Comparison of ENCODE assay signal across 10 cellular contexts in the genomic region with DNA sequence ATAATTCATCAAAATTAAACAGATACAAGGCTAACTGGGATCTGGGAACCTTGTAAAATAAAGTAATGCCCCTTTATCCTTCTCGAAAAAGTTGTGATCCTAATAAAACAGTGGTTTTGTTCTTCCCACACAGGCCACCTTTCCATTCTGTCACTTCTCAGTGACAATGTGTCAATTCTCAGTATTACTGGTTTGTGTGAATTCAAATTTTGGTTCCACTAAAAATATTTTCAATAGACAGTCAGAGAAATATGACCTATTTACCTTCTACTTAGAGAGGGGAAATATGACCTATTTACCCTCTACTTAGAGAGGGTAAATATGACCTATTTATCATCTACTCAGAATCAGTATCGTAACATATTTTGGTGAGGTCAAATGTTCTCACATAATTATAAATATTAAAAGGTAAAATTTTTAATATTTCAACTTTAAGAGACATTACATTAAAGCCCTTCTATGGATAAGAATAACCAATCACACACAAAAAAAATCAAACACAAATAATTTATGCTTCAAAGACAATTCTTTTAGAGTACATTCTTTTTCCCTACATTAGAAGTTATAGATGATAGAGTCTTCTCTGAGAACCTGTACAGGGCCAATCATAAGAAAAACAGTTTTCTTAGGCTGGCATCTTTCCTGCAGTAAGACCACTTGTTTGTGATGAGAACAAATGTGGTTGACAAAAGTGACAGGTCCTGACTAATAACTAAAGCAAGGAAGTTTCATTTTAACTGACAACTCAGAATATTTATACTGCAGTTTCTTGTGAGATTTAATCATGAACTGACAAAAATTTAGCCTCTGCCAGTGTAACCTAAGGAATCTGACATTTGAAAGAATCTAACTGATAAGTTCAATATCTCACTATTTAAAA.
DNase-seq lines count a peak whose midpoint lies in the region; ATAC-seq and TF ChIP-seq lines count a peak whose summit lies in the region.
"Had no signal": no experiment of that assay in that cellular context is flagged by ENCODE, and none has a peak within 500 bp of the region (broad histone marks: within the 10 kb centered on the region; RNA-seq: fewer than 3 reads in every experiment).

No MANE protein-coding gene starts in this region.

- DNase-seq in Caco-2 (no peak), dorsolateral prefrontal cortex (no peak), esophagus muscularis mucosa (ENCODE audit: extremely low spot score) (no peak), NCI-H1930 (lab: John Stamatoyannopoulos, UW) (no peak), D341Med (ENCODE audit: low spot score) (no peak)
- DNase-seq: NCI-H226 had no signal

- TF ChIP-seq EP300 in esophagus muscularis mucosa (IDR thresholded peaks at IDR 0.05): no peak

- no TSS peak for BruUV-seq in Caco-2 (replicated peaks; lab: Mats Ljungman, UMichigan)

- H3K4me1 ChIP-seq in Caco-2 (peaks cover 38% of the 10 kb centered on the region), esophagus muscularis mucosa (no peaks in the 10 kb centered on the region)

- WGBS in esophagus muscularis mucosa: 88% methylated on average over 2 of the region's 2 CpGs

- TF ChIP-seq CTCF in Caco-2 (IDR thresholded peaks at IDR 0.05; ENCODE audit: insufficient read depth in 1 of 2, low read depth in 1 of 2, low read length in 1 of 2, severe bottlenecking in 1 of 2, unreplicated experiment in 1 of 2): no peak
- no peak for TF ChIP-seq CTCF in dorsolateral prefrontal cortex (IDR thresholded peaks at IDR 0.05 in 54 of 56, conservative IDR thresholded peaks at IDR 0.05 in 2 of 56; ENCODE audit: low read depth in 1 of 56, partially characterized antibody in 56 of 56)
- TF ChIP-seq CTCF in esophagus muscularis mucosa (IDR thresholded peaks at IDR 0.05): no peak

- no peak for TF ChIP-seq POLR2A in esophagus muscularis mucosa (IDR thresholded peaks at IDR 0.05; ENCODE audit: low read depth)

- H3K27me3 ChIP-seq in Caco-2 (replicated peaks; ENCODE audit: control insufficient read depth, insufficient read depth, low read length) (no peaks in the 10 kb centered on the region), dorsolateral prefrontal cortex (no peaks in the 10 kb centered on the region), esophagus muscularis mucosa (no peaks in the 10 kb centered on the region)

- intact Hi-C loops in Caco-2 (cut with micrococcal nuclease; ENCODE audit: unreplicated experiment) (loop anchor here (2.0 to 10.0 kb wide), 6 partner anchors 46 to 480 kb away; a partner anchor contains a TSS), dorsolateral prefrontal cortex (cut with DNase I) (no loop called here), esophagus muscularis mucosa (cut with DNase I) (no loop called here)

- peaks cover 11% of the 10 kb centered on the region for H3K36me3 Mint-ChIP-seq in Caco-2 (ENCODE audit: insufficient read depth, unreplicated experiment)

- no peaks in the 10 kb centered on the region for H3K9me3 ChIP-seq in Caco-2
- peaks cover 0 to 6% (median 0%) of the 10 kb centered on the region in 4 donors for H3K9me3 ChIP-seq in esophagus muscularis mucosa

- POLR2A ChIA-PET in Caco-2 (lab: Charles Lee): no interaction called here

- H3K27ac Mint-ChIP-seq in Caco-2 (ENCODE audit: unreplicated experiment): peak overlapping the region; percentile 68

- CTCF ChIA-PET in Caco-2 (lab: Charles Lee): no interaction called here

- H3K36me3 ChIP-seq in Caco-2 (ENCODE audit: control insufficient read depth, insufficient read depth, low read length): no peaks in the 10 kb centered on the region
- H3K36me3 ChIP-seq in esophagus muscularis mucosa: no peaks in the 10 kb centered on the region

- H3K27me3 Mint-ChIP-seq in Caco-2 (ENCODE audit: insufficient read depth, unreplicated experiment): no peaks in the 10 kb centered on the region

- H3K4me1 Mint-ChIP-seq in Caco-2 (ENCODE audit: low read depth, unreplicated experiment): peaks cover 21% of the 10 kb centered on the region

- peak overlapping the region; percentile 50 for H3K4me3 Mint-ChIP-seq in Caco-2 (ENCODE audit: unreplicated experiment)

- H3K27ac ChIP-seq in dorsolateral prefrontal cortex (peak overlapping the region in 2 of 59 donors; percentile 16 to 17), esophagus muscularis mucosa (replicated peaks in 1 of 4) (no peak overlapping the region)
- H3K27ac ChIP-seq: skin epidermis had no signal

- peaks cover 3% of the 10 kb centered on the region for H3K9me3 Mint-ChIP-seq in Caco-2 (ENCODE audit: unreplicated experiment)

- ATAC-seq in GM19035 (IDR thresholded peaks at IDR 0.05; ENCODE audit: unreplicated experiment) (peak; percentile 85), HG02759 (IDR thresholded peaks at IDR 0.05; ENCODE audit: unreplicated experiment) (peak; percentile 89), HG03520 (IDR thresholded peaks at IDR 0.05; ENCODE audit: unreplicated experiment) (peak; percentile 85)

- no peak overlapping the region for H3K4me3 ChIP-seq in Caco-2 (ENCODE audit: low read depth, low read length)
- peak overlapping the region in 28 of 59 donors; percentile 2 to 51 (median 20) for H3K4me3 ChIP-seq in dorsolateral prefrontal cortex
- H3K4me3 ChIP-seq in esophagus muscularis mucosa: no peak overlapping the region
- H3K4me3 ChIP-seq: skin epidermis had no signal
